In the genomic region with DNA sequence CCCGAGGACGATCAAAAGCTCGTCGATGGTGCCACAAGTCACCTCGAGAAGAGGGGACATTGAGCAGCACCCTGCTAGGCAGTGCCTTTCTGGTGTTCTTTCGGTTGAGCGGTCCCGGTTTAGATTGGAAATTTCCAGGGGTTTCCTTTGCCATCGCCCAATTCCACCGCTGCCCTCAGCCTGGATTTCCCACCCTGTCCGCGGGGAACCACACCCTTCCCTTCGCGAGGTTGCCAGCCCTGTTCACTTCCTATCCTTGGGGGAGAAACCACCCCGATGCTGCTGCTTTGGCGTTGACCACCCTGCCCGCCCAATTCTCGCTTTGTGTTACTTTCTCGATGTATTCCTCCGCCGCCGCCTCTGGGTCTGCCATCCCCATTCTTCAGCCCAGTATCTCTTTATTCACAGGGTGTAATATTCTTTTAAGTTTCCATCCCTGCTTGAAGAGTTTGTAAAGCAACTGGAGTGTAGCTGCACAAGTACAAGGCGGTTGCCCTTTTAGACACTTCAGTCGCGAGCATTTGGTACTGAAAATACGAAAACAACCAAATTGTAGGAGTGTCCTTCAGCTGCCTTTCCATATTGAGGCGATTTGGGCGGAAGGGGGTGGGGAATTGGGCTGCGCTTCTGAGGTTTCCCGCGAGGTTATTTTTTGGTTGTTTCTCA, we compare ENCODE assay signal across 8 cellular contexts. TPM values are rescaled to one million over a fixed set of nuclear protein-coding genes. Genes with fewer than 3 reads are reported as not detected.
DNase-seq lines count a peak whose midpoint lies in the region; ATAC-seq and TF ChIP-seq lines count a peak whose summit lies in the region.

No MANE protein-coding gene starts in this region.

- no peak overlapping the region for H2AFZ ChIP-seq in Loucy (ENCODE audit: low read length)

- H3K36me3 ChIP-seq in Loucy (ENCODE audit: insufficient read depth, low read length): peaks cover 11% of the 10 kb centered on the region; the same call in 1 of the 2 replicates
- H3K36me3 ChIP-seq in iPS-20b (ENCODE audit: insufficient read depth, low read depth, low read length): peaks cover 23% of the 10 kb centered on the region
- no peaks in the 10 kb centered on the region for H3K36me3 ChIP-seq in skeletal muscle satellite cell (ENCODE audit: insufficient read depth, low read length)

- peaks cover 74% of the 10 kb centered on the region for H3K79me2 ChIP-seq in Loucy (ENCODE audit: insufficient read depth, low read length)

- peak overlapping the region; percentile 90 to 99 (median 98) for H3K27ac Mint-ChIP-seq in brain

- TF ChIP-seq CTCF in Loucy (conservative IDR thresholded peaks at IDR 0.05; ENCODE audit: low read length): no peak
- no peak for TF ChIP-seq CTCF in brain (conservative IDR thresholded peaks at IDR 0.05)

- H3K27me3 Mint-ChIP-seq in brain: peaks cover 6% of the 10 kb centered on the region

- peaks cover 0 to 23% (median 3%) of the 10 kb centered on the region in 5 experiments for H3K9me3 Mint-ChIP-seq in brain

- peak overlapping the region; percentile 89 for H3K27ac ChIP-seq in iPS-20b (ENCODE audit: low read length)

- H4K20me1 ChIP-seq in Loucy (ENCODE audit: insufficient read depth, low read length, poor library complexity, severe bottlenecking): peaks cover 41% of the 10 kb centered on the region

- peak overlapping the region; percentile 88 for H3K4me3 ChIP-seq in Loucy (ENCODE audit: low read length, poor library complexity, severe bottlenecking)
- H3K4me3 ChIP-seq in iPS-20b (ENCODE audit: low read length): peak overlapping the region; percentile 98
- H3K4me3 ChIP-seq in skeletal muscle satellite cell (ENCODE audit: low read length): peak overlapping the region; percentile 83

- no peak for ATAC-seq in GM18870 (IDR thresholded peaks at IDR 0.05; ENCODE audit: unreplicated experiment)

- H3K9ac ChIP-seq in Loucy (ENCODE audit: low read depth, low read length, poor library complexity, severe bottlenecking): peak overlapping the region; percentile 95
- peak overlapping the region; percentile 99 for H3K9ac ChIP-seq in iPS-20b (ENCODE audit: low read depth, low read length)
- H3K9ac ChIP-seq in skeletal muscle satellite cell (ENCODE audit: low read depth, low read length): peak overlapping the region; percentile 89

- H3K4me3 Mint-ChIP-seq in brain: peak overlapping the region; percentile 89 to 99 (median 96)

- no peaks in the 10 kb centered on the region for H3K9me3 ChIP-seq in Loucy (ENCODE audit: insufficient read depth, low read depth, low read length)
- no peaks in the 10 kb centered on the region for H3K9me3 ChIP-seq in iPS-20b (ENCODE audit: insufficient read depth, low read depth, low read length)
- no peaks in the 10 kb centered on the region for H3K9me3 ChIP-seq in skeletal muscle satellite cell (replicated peaks; ENCODE audit: low read length)

- H3K27me3 ChIP-seq in Loucy (ENCODE audit: insufficient read depth, low read length, poor library complexity, severe bottlenecking) (no peaks in the 10 kb centered on the region), iPS-20b (ENCODE audit: insufficient read depth, low read length) (peaks cover 5% of the 10 kb centered on the region; the same call in 1 of the 2 replicates), skeletal muscle satellite cell (ENCODE audit: control insufficient read depth, insufficient read depth, low read length) (no peaks in the 10 kb centered on the region)

- peaks cover 36% of the 10 kb centered on the region for H3K4me1 Mint-ChIP-seq in brain

- H3F3A ChIP-seq in Loucy (ENCODE audit: low read depth): no peaks in the 10 kb centered on the region

- peaks cover 14% of the 10 kb centered on the region for H3K4me1 ChIP-seq in Loucy (ENCODE audit: insufficient read depth, low read length, poor library complexity, severe bottlenecking)
- no peaks in the 10 kb centered on the region for H3K4me1 ChIP-seq in iPS-20b (ENCODE audit: insufficient read depth, low read length)
- peaks cover 4% of the 10 kb centered on the region for H3K4me1 ChIP-seq in skeletal muscle satellite cell (ENCODE audit: control insufficient read depth, insufficient read depth, low read length)

- H3K4me2 ChIP-seq in Loucy (ENCODE audit: low read depth, low read length, poor library complexity, severe bottlenecking): peak overlapping the region; percentile 93
- peak overlapping the region; percentile 81 for H3K4me2 ChIP-seq in skeletal muscle satellite cell (ENCODE audit: low read length)

- peaks cover 10% of the 10 kb centered on the region for H3K36me3 Mint-ChIP-seq in brain

- H3K9me2 ChIP-seq in Loucy (replicated peaks; ENCODE audit: low read depth, low read length): no peaks in the 10 kb centered on the region

- DNase-seq in DMS79 treated with DMSO at 0.1 percent for 48 hours (lab: John Stamatoyannopoulos, UW): peak; percentile 69
- peak in 4 of 5 experiments; percentile 26 to 86 (median 42) for DNase-seq in T-helper 2 cell
- DNase-seq in LoVo (ENCODE audit: low spot score): no peak

RNA-seq across cellular contexts. Expression of a gene that starts 1.1 kb away (rescaled TPM):
- polyA plus RNA-seq in brain (ENCODE audit: insufficient read depth, low read depth, low replicate concordance): 24.4 TPM
- total RNA-seq in skeletal muscle satellite cell (2012; rRNA removed): 92.2 and 94.6 TPM in 2 replicates

RNA-seq across cellular contexts. Expression of a gene that starts 44.3 kb away (rescaled TPM):
- 0.15 TPM for polyA plus RNA-seq in brain (ENCODE audit: insufficient read depth, low read depth, low replicate concordance)
- total RNA-seq in skeletal muscle satellite cell (2012; rRNA removed): 2.0 TPM in 2 replicates
